Comparison of ENCODE assay signal across 12 cellular contexts in the genomic region with DNA sequence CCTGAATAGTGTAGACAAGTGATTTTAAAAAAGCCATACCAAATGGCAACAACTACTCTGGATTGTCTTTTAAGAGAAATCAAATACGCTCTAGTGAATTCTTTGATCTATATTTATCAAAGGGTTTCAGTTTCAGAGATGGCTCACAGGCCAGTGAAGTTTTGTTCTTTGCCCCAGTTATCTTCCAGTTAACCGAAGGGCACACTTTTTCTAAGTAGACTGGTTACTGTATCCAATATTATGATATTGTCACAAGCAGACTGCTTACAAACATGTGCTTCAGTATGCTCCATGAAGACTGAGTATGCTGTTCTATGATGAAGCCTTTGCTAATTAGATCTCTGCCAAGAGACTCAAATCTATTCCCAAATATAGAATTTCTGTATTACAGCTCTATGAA.
DNase-seq lines count a peak whose midpoint lies in the region; ATAC-seq and TF ChIP-seq lines count a peak whose summit lies in the region.
"Had no signal": no experiment of that assay in that cellular context is flagged by ENCODE, and none has a peak within 500 bp of the region (broad histone marks: within the 10 kb centered on the region; RNA-seq: fewer than 3 reads in every experiment).

No MANE protein-coding gene starts in this region.

- DNase-seq in right atrium auricular region (ENCODE audit: low spot score) (no peak), chondrocyte (ENCODE audit: low spot score) (no peak), DMS53 treated with DMSO at 0.1 percent for 48 hours (lab: John Stamatoyannopoulos, UW; ENCODE audit: unreplicated experiment) (no peak)
- DNase-seq in NK-92 treated with Interleukin-12 subunit alpha and Interleukin-12 subunit beta, amount 100 ng/mL, for 24 hours (lab: John Stamatoyannopoulos, UW): no peak
- no peak for DNase-seq in stimulated activated CD4-positive, alpha-beta T cell treated with anti-CD3 and anti-CD28 coated beads, Interleukin-4, amount 100 ng/mL, for 4 hours
- DNase-seq: effector memory CD4-positive, alpha-beta T cell; NCI-H1436 treated with DMSO at 0.1 percent for 48 hours; PC-9 had no signal

- H3K9me3 ChIP-seq in right atrium auricular region: no peaks in the 10 kb centered on the region

- H3K27me3 Mint-ChIP-seq in chondrocyte (ENCODE audit: low read depth): no peaks in the 10 kb centered on the region

- no peak overlapping the region for H3K27ac Mint-ChIP-seq in chondrocyte (ENCODE audit: unreplicated experiment)

- peaks cover 23% of the 10 kb centered on the region for H3K36me3 Mint-ChIP-seq in chondrocyte (ENCODE audit: low read depth)

- H3K27me3 ChIP-seq in right atrium auricular region: no peaks in the 10 kb centered on the region

- H3K4me3 ChIP-seq in right atrium auricular region: no peak overlapping the region
- H3K4me3 ChIP-seq: PC-9 had no signal

- no peaks in the 10 kb centered on the region for H3K4me1 ChIP-seq in right atrium auricular region

- no peak overlapping the region for H3K4me3 Mint-ChIP-seq in chondrocyte (ENCODE audit: unreplicated experiment)
- H3K4me3 Mint-ChIP-seq: neural crest cell had no signal

- peaks cover 11% of the 10 kb centered on the region for H3K4me1 Mint-ChIP-seq in chondrocyte (ENCODE audit: low read depth)
- H3K4me1 Mint-ChIP-seq: neural crest cell had no signal

- peak overlapping the region; percentile 1 to 60 for H3K27ac ChIP-seq in right atrium auricular region
- H3K27ac ChIP-seq: PC-9 had no signal

- no peak for TF ChIP-seq CTCF in right atrium auricular region (IDR thresholded peaks at IDR 0.05)
- TF ChIP-seq CTCF in chondrocyte (IDR thresholded peaks at IDR 0.05): no peak

- ATAC-seq in GM18517 (IDR thresholded peaks at IDR 0.05; ENCODE audit: unreplicated experiment) (peak; percentile 67), GM21367 (IDR thresholded peaks at IDR 0.05; ENCODE audit: unreplicated experiment) (peak; percentile 39), HG03354 (IDR thresholded peaks at IDR 0.05; ENCODE audit: poor library complexity, severe bottlenecking, unreplicated experiment) (peak; percentile 57)

- H3K9me3 Mint-ChIP-seq in chondrocyte (ENCODE audit: low read depth): no peaks in the 10 kb centered on the region
- H3K9me3 Mint-ChIP-seq: neural crest cell had no signal

- H3K36me3 ChIP-seq in right atrium auricular region: peaks cover 10% of the 10 kb centered on the region
